In the genomic region with DNA sequence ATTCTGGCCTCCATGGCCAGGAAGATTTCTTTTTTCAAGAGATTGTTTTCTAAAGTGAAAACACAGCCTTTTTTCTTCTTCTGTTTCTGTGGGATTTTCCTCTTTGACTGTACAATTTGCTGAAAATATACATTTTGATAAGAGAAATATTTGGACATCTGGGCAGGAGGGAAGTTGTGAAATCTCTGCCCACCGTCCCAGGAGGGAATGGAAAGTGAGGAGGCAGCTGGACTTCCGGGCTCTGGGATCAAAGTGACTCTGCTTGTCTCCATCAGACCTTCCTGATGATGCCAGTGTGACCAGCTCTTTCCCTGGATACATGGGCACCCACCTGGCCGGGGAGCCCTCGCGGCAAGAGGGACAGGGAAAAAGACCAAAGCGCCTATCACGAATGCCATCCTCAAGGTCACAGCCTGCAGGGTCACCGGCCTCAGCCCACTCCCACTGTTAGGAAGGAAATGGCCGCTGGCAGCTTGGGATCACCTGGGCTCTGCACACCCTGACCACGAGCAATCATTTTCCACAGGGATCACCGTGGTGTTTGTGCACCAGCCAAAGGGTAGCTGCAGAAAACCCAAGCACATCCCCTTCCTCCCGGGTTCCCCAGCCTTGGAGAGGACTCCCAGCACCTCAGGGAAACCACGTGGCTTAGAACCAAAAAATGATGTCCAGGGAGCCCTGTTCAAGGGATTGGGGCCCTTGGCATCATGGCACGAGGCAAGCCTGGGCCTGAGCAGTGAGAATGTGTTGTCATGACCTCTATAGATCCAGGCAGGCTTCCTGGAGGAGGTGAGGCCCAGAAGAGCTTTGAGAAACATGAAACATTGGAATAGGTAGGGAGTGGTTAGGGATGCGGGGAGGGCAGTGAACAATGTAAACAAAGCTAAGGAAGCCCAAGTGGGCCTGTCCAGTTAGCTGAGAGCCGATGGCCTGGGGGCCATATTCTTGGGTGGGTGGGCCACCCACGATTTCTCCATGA, we compare ENCODE assay signal across 28 cellular contexts.
"Had no signal": no experiment of that assay in that cellular context is flagged by ENCODE, and none has a peak within 500 bp of the region (broad histone marks: within the 10 kb centered on the region; RNA-seq: fewer than 3 reads in every experiment).

No MANE protein-coding gene starts in this region.

- DNase-seq: activated CD4-positive, alpha-beta memory T cell treated with anti-CD3 and anti-CD28 coated beads for 36 hours; activated CD4-positive, alpha-beta T cell treated with anti-CD3 and anti-CD28 coated beads, Interleukin-2, amount 10 ng/mL, durations not matched to agents 24 days and 14 days; activated CD4-positive, CD25-positive, alpha-beta regulatory T cell treated with anti-CD3 and anti-CD28 coated beads, Interleukin-2, amount 50 U/mL, for 72 hours; activated CD8-positive, alpha-beta memory T cell treated with anti-CD3 and anti-CD28 coated beads, Interleukin-2, amount 50 U/mL, for 4 hours; activated T-cell treated with anti-CD3 and anti-CD28 coated beads, Interleukin-2, amount 50 U/mL, for 1 hour; anterior cingulate cortex; body of pancreas; effector memory CD8-positive, alpha-beta T cell; foreskin melanocyte; heart right ventricle; midbrain; naive thymus-derived CD4-positive, alpha-beta T cell; pancreas; psoas muscle; stimulated activated CD4-positive, alpha-beta T cell treated with anti-CD3 and anti-CD28 coated beads, Interleukin-1b, Interleukin-23, amount 100 ng/mL, for 48 hours; stimulated activated CD4-positive, alpha-beta T cell treated with anti-CD3 and anti-CD28 coated beads, Interleukin-4, amount 100 ng/mL, for 4 hours; stimulated activated CD8-positive, alpha-beta memory T cell treated with anti-CD3 and anti-CD28 coated beads, Interleukin-4, amount 100 ng/mL, for 48 hours; stimulated activated naive CD8-positive, alpha-beta T cell treated with anti-CD3 and anti-CD28 coated beads, Interleukin-15, amount 100 ng/mL, for 72 hours; substantia nigra; T-helper 17 cell; T1000; thyroid gland had no signal

- H3K27me3 ChIP-seq: body of pancreas, heart right ventricle, pancreas, thyroid gland had no signal

- H3K27ac ChIP-seq: body of pancreas, heart right ventricle, pancreas, psoas muscle, thyroid gland had no signal

- H3K36me3 ChIP-seq: heart right ventricle, pancreas, thyroid gland had no signal

- H3K4me1 ChIP-seq: body of pancreas, heart right ventricle, pancreas, psoas muscle, thyroid gland had no signal

- FAIRE-seq: colon, endothelial cell of umbilical vein, pancreas had no signal

- H3K27ac Mint-ChIP-seq: activated CD4-positive, alpha-beta memory T cell treated with anti-CD3 and anti-CD28 coated beads for 36 hours; activated CD4-positive, alpha-beta T cell treated with anti-CD3 and anti-CD28 coated beads, Interleukin-2, amount 10 ng/mL, durations not matched to agents 24 days and 14 days; activated naive CD8-positive, alpha-beta T cell; activated T-helper 2 cell treated with anti-CD3 and anti-CD28 coated beads, Interferon-gamma antibody, Interleukin-2, Interleukin-4, amounts not matched to agents 10 μg/mL and 5 μg/mL and 100 μg/mL, durations not matched to agents 14 hours and 24 hours and 36 hours; effector memory CD8-positive, alpha-beta T cell; naive thymus-derived CD4-positive, alpha-beta T cell; stimulated activated memory B cell treated with anti-CD40 and anti-IgM and Interleukin-4, amounts not matched to agents 10 μg/mL and 1 μg/mL and 100 μg/mL, for 72 hours; stimulated activated naive CD8-positive, alpha-beta T cell treated with anti-CD3 and anti-CD28 coated beads, Interleukin-15, amount 100 ng/mL, for 72 hours; T-helper 17 cell had no signal

- H3K4me3 Mint-ChIP-seq: activated CD4-positive, alpha-beta memory T cell treated with anti-CD3 and anti-CD28 coated beads for 36 hours; activated CD4-positive, alpha-beta T cell treated with anti-CD3 and anti-CD28 coated beads, Interleukin-2, amount 10 ng/mL, durations not matched to agents 24 days and 14 days; activated naive CD8-positive, alpha-beta T cell; effector memory CD8-positive, alpha-beta T cell; naive thymus-derived CD4-positive, alpha-beta T cell; stimulated activated memory B cell treated with anti-CD40 and anti-IgM and Interleukin-4, amounts not matched to agents 10 μg/mL and 1 μg/mL and 100 μg/mL, for 72 hours; stimulated activated naive CD8-positive, alpha-beta T cell treated with anti-CD3 and anti-CD28 coated beads, Interleukin-15, amount 100 ng/mL, for 72 hours; T-helper 17 cell had no signal

- H3K36me3 Mint-ChIP-seq: activated CD4-positive, alpha-beta memory T cell treated with anti-CD3 and anti-CD28 coated beads for 36 hours; stimulated activated memory B cell treated with anti-CD40 and anti-IgM and Interleukin-4, amounts not matched to agents 10 μg/mL and 1 μg/mL and 100 μg/mL, for 72 hours had no signal

- H3K4me1 Mint-ChIP-seq: activated CD4-positive, alpha-beta T cell treated with anti-CD3 and anti-CD28 coated beads, Interleukin-2, amount 10 ng/mL, durations not matched to agents 24 days and 14 days; naive thymus-derived CD4-positive, alpha-beta T cell; stimulated activated memory B cell treated with anti-CD40 and anti-IgM and Interleukin-4, amounts not matched to agents 10 μg/mL and 1 μg/mL and 100 μg/mL, for 72 hours; stimulated activated naive CD8-positive, alpha-beta T cell treated with anti-CD3 and anti-CD28 coated beads, Interleukin-15, amount 100 ng/mL, for 72 hours; T-helper 17 cell had no signal

- H3K4me2 ChIP-seq: smooth muscle cell had no signal

- H3K4me3 ChIP-seq: body of pancreas, heart right ventricle, pancreas, psoas muscle, smooth muscle cell, thyroid gland had no signal

- ATAC-seq: body of pancreas; effector memory CD8-positive, alpha-beta T cell; heart right ventricle; naive thymus-derived CD4-positive, alpha-beta T cell; pancreas; psoas muscle; stimulated activated memory B cell treated with anti-CD40 and anti-IgM and Interleukin-4, amounts not matched to agents 10 μg/mL and 1 μg/mL and 100 μg/mL, for 72 hours; stimulated activated naive CD8-positive, alpha-beta T cell treated with anti-CD3 and anti-CD28 coated beads, Interleukin-15, amount 100 ng/mL, for 72 hours; T-helper 17 cell had no signal

- H3K9me3 Mint-ChIP-seq: activated CD4-positive, alpha-beta T cell treated with anti-CD3 and anti-CD28 coated beads, Interleukin-2, amount 10 ng/mL, durations not matched to agents 24 days and 14 days; activated T-helper 2 cell treated with anti-CD3 and anti-CD28 coated beads, Interferon-gamma antibody, Interleukin-2, Interleukin-4, amounts not matched to agents 10 μg/mL and 5 μg/mL and 100 μg/mL, durations not matched to agents 14 hours and 24 hours and 36 hours; effector memory CD8-positive, alpha-beta T cell had no signal

- H3K9me3 ChIP-seq: pancreas, thyroid gland had no signal
